Comparison of ENCODE assay signal across 24 cellular contexts in genomic region chr11:17293308-17293707, GRCh38. TPM values are rescaled to one million over a fixed set of nuclear protein-coding genes. Genes with fewer than 3 reads are reported as not detected.
DNase-seq lines count a peak whose midpoint lies in the region; ATAC-seq and TF ChIP-seq lines count a peak whose summit lies in the region.
"Had no signal": no experiment of that assay in that cellular context is flagged by ENCODE, and none has a peak within 500 bp of the region (broad histone marks: within the 10 kb centered on the region; RNA-seq: fewer than 3 reads in every experiment).

No MANE protein-coding gene starts in this region.

- no peaks in the 10 kb centered on the region for H3K27me3 ChIP-seq in CD4-positive, alpha-beta T cell (ENCODE audit: control insufficient read depth, insufficient read depth, low read length)
- H3K27me3 ChIP-seq in IMR-90 (ENCODE audit: control insufficient read depth, insufficient read depth, low read length): no peaks in the 10 kb centered on the region
- H3K27me3 ChIP-seq: BLaER1, dorsolateral prefrontal cortex, neural progenitor cell had no signal

- H4K5ac ChIP-seq in IMR-90 (ENCODE audit: low read depth, low read length): peak overlapping the region; percentile 57; the same call in 1 of the 2 replicates

- no peak for TF ChIP-seq CTCF in CD4-positive, alpha-beta T cell (IDR thresholded peaks at IDR 0.05)
- no peak for TF ChIP-seq CTCF in IMR-90 (conservative IDR thresholded peaks at IDR 0.05; ENCODE audit: low read depth, low read length)

- peak overlapping the region; percentile 29; the same call in 1 of the 2 replicates for H3K4me2 ChIP-seq in IMR-90 (ENCODE audit: low read depth, low read length)
- H3K4me2 ChIP-seq: BLaER1, neural progenitor cell, SK-N-SH had no signal

- H2AK9ac ChIP-seq in IMR-90 (replicated peaks; ENCODE audit: low read depth, low read length, poor library complexity): no peak overlapping the region

- in situ Hi-C loops in IMR-90 (cut with MboI; ENCODE audit: low sequenced_read_pairs): no loop called here

- no peak overlapping the region for H3K23ac ChIP-seq in IMR-90 (ENCODE audit: low read depth, low read length)

- no peaks in the 10 kb centered on the region; the same call in 1 of the 2 replicates for H3K36me3 ChIP-seq in IMR-90 (ENCODE audit: control insufficient read depth, insufficient read depth, low read length)

- peaks cover 3% of the 10 kb centered on the region for H3K4me1 ChIP-seq in IMR-90 (ENCODE audit: control insufficient read depth, insufficient read depth, low read length)
- H3K4me1 ChIP-seq: BLaER1, neural progenitor cell had no signal

- H3K27ac ChIP-seq in CD4-positive, alpha-beta T cell (ENCODE audit: low read depth, low read length): no peak overlapping the region
- no peak overlapping the region for H3K27ac ChIP-seq in IMR-90 (ENCODE audit: insufficient read depth, low read length)
- H3K27ac ChIP-seq: BLaER1, dorsolateral prefrontal cortex, neural progenitor cell, RWPE1, WERI-Rb-1 had no signal

- peak overlapping the region; percentile 12 for H3K27ac Mint-ChIP-seq in CD4-positive, alpha-beta T cell
- H3K27ac Mint-ChIP-seq: activated CD4-positive, alpha-beta T cell treated with anti-CD3 and anti-CD28 coated beads, Interleukin-2, amount 10 ng/mL, durations not matched to agents 7 days and 5 days; activated CD8-positive, alpha-beta memory T cell treated with anti-CD3 and anti-CD28 coated beads, Interleukin-2, amount 10 ng/mL, durations not matched to agents 7 days and 5 days; neural progenitor cell had no signal

- WGBS in IMR-90 (ENCODE audit: extremely low coverage in 2 of 2, insufficient read length in 1 of 2), 2 experiments: no CpG with 5 or more reads among the region's 1 CpG

- no peak overlapping the region for H3K4ac ChIP-seq in IMR-90 (ENCODE audit: low read depth, low read length)

- no peak overlapping the region for H2BK20ac ChIP-seq in IMR-90 (ENCODE audit: low read depth, low read length)

- DNase-seq in CD4-positive, alpha-beta T cell: no peak
- DNase-seq in IMR-90 (peak; percentile 15), OCI-M1 (lab: John Stamatoyannopoulos, UW) (peak; percentile 64), myocyte (ENCODE audit: low read depth) (peak; percentile 3), occipital lobe (lab: John Stamatoyannopoulos, UW) (no peak), NCI-H2171 treated with DMSO at 0.1 percent for 48 hours (lab: John Stamatoyannopoulos, UW) (no peak), inferior parietal cortex (ENCODE audit: extremely low spot score) (no peak), HPDE6-E6E7 (ENCODE audit: extremely low spot score) (no peak)
- DNase-seq: activated CD4-positive, alpha-beta T cell treated with anti-CD3 and anti-CD28 coated beads, Interleukin-2, amount 10 ng/mL, durations not matched to agents 7 days and 5 days; activated CD8-positive, alpha-beta memory T cell treated with anti-CD3 and anti-CD28 coated beads, Interleukin-2, amount 10 ng/mL, durations not matched to agents 7 days and 5 days; dorsolateral prefrontal cortex; mucosa of descending colon; NCI-H187; NCI-H526 treated with DMSO at 0.1 percent for 48 hours; SK-N-SH; stimulated activated CD8-positive, alpha-beta memory T cell treated with anti-CD3 and anti-CD28 coated beads, Interleukin-4, amount 100 ng/mL, for 48 hours; substantia nigra; WERI-Rb-1 had no signal

- no peak overlapping the region for H4K91ac ChIP-seq in IMR-90 (ENCODE audit: insufficient read depth, low read depth, low read length)

- H3K4me3 ChIP-seq in IMR-90 (ENCODE audit: insufficient read depth, low read depth, low read length): no peak overlapping the region
- H3K4me3 ChIP-seq: BLaER1, dorsolateral prefrontal cortex, lung, mucosa of descending colon, neural progenitor cell had no signal

- no peaks in the 10 kb centered on the region for H3K27me3 Mint-ChIP-seq in CD4-positive, alpha-beta T cell
- H3K27me3 Mint-ChIP-seq: activated CD4-positive, alpha-beta T cell treated with anti-CD3 and anti-CD28 coated beads, Interleukin-2, amount 10 ng/mL, durations not matched to agents 7 days and 5 days; activated CD8-positive, alpha-beta memory T cell treated with anti-CD3 and anti-CD28 coated beads, Interleukin-2, amount 10 ng/mL, durations not matched to agents 7 days and 5 days; central memory CD8-positive, alpha-beta T cell had no signal

- dilution Hi-C loops in IMR-90 (cut with HindIII; ENCODE audit: low sequenced_read_pairs, unreplicated experiment): no loop called here

- CTCF ChIA-PET in CD4-positive, alpha-beta T cell (lab: Charles Lee): interaction anchor here (0.7 to 1.0 kb wide), 2 partner anchors 14 to 18 kb away, joined by 3 to 5 read pairs; no protein-coding TSS in a partner anchor
- CTCF ChIA-PET in IMR-90 (lab: Yijun Ruan, JAX): interaction anchor here (0.7 kb wide), 1 partner anchor 48 kb away, joined by 3 read pairs; no protein-coding TSS in a partner anchor

- POLR2A ChIA-PET in CD4-positive, alpha-beta T cell (lab: Charles Lee): no interaction called here
- POLR2A ChIA-PET in IMR-90 (lab: Charles Lee; ENCODE audit: unreplicated experiment): no interaction called here

- H3K56ac ChIP-seq in IMR-90 (ENCODE audit: extremely low read depth, insufficient read depth, low read length): no peak overlapping the region

- H3K14ac ChIP-seq in IMR-90 (replicated peaks; ENCODE audit: low read depth, low read length): no peak overlapping the region

- BruUV-seq in IMR-90 (replicated peaks; lab: Mats Ljungman, UMichigan): no TSS peak

- peaks cover 2% of the 10 kb centered on the region for H3K9me1 ChIP-seq in IMR-90 (ENCODE audit: insufficient read depth, low read length)

- TF ChIP-seq RAD21 in IMR-90 (IDR thresholded peaks at IDR 0.05; ENCODE audit: low read length): no peak

- no peak for TF ChIP-seq POLR2A in IMR-90 (IDR thresholded peaks at IDR 0.05; ENCODE audit: low read depth, low read length)

- peaks cover 74% of the 10 kb centered on the region for H3K36me3 Mint-ChIP-seq in CD4-positive, alpha-beta T cell (ENCODE audit: low read depth)

- no peaks in the 10 kb centered on the region for H3K9me3 ChIP-seq in CD4-positive, alpha-beta T cell (ENCODE audit: control insufficient read depth, low read length)
- no peaks in the 10 kb centered on the region for H3K9me3 ChIP-seq in IMR-90 (ENCODE audit: control insufficient read depth, insufficient read depth, low read length)
- H3K9me3 ChIP-seq: BLaER1, mucosa of descending colon, SK-N-SH had no signal

- no peak overlapping the region for H2BK5ac ChIP-seq in IMR-90 (ENCODE audit: low read depth, low read length, poor library complexity, severe bottlenecking)

- no peak overlapping the region for H4K8ac ChIP-seq in IMR-90 (ENCODE audit: low read depth in 2 of 2, low read length in 2 of 2)

- ATAC-seq in CD4-positive, alpha-beta T cell (ENCODE audit: poor library complexity): no peak
- ATAC-seq in IMR-90 (ENCODE audit: low read depth): no peak
- ATAC-seq: mucosa of descending colon had no signal

- intact Hi-C loops in CD4-positive, alpha-beta T cell (cut with DNase I, micrococcal nuclease): no loop called here
- intact Hi-C loops in IMR-90 (cut with micrococcal nuclease): no loop called here

- no peak overlapping the region for H2BK120ac ChIP-seq in IMR-90 (ENCODE audit: low read depth, low read length)

- H4K20me1 ChIP-seq in IMR-90 (ENCODE audit: insufficient read depth, low read length): no peaks in the 10 kb centered on the region
- H4K20me1 ChIP-seq: BLaER1 had no signal

- no peak overlapping the region for H2AK5ac ChIP-seq in IMR-90 (ENCODE audit: low read depth, low read length)

- no peaks in the 10 kb centered on the region for H3K79me1 ChIP-seq in IMR-90 (ENCODE audit: low read depth in 1 of 2, low read length in 2 of 2)

- no peak overlapping the region for H2AFZ ChIP-seq in IMR-90 (replicated peaks; ENCODE audit: low read length, poor library complexity)
- H2AFZ ChIP-seq: neural progenitor cell had no signal

- H3K4me1 Mint-ChIP-seq in CD4-positive, alpha-beta T cell (ENCODE audit: low read depth): peaks cover 49% of the 10 kb centered on the region
- H3K4me1 Mint-ChIP-seq: neural progenitor cell had no signal

- H3K4me3 Mint-ChIP-seq in CD4-positive, alpha-beta T cell: no peak overlapping the region
- H3K4me3 Mint-ChIP-seq: activated CD4-positive, alpha-beta T cell treated with anti-CD3 and anti-CD28 coated beads, Interleukin-2, amount 10 ng/mL, durations not matched to agents 7 days and 5 days; activated CD8-positive, alpha-beta memory T cell treated with anti-CD3 and anti-CD28 coated beads, Interleukin-2, amount 10 ng/mL, durations not matched to agents 7 days and 5 days; central memory CD8-positive, alpha-beta T cell; neural progenitor cell had no signal

- no peak overlapping the region for H3K9ac ChIP-seq in IMR-90 (ENCODE audit: low read depth, low read length)
- H3K9ac ChIP-seq: BLaER1, neural progenitor cell, SK-N-SH had no signal

- H2BK15ac ChIP-seq in IMR-90 (ENCODE audit: low read depth, low read length): no peak overlapping the region

- no peak overlapping the region for H3K18ac ChIP-seq in IMR-90 (ENCODE audit: low read depth, low read length)

- H3K9me3 Mint-ChIP-seq in CD4-positive, alpha-beta T cell: no peaks in the 10 kb centered on the region
- H3K9me3 Mint-ChIP-seq: activated CD4-positive, alpha-beta T cell treated with anti-CD3 and anti-CD28 coated beads, Interleukin-2, amount 10 ng/mL, durations not matched to agents 7 days and 5 days; activated naive CD4-positive, alpha-beta T cell treated with anti-CD3 and anti-CD28 coated beads, Interleukin-2, amount 50 U/mL, for 72 hours; central memory CD8-positive, alpha-beta T cell; neural progenitor cell had no signal

TF ChIP-seq in IMR-90, 13 proteins besides CTCF, POLR2A, EP300 and RAD21 (continues in another document):
- TF ChIP-seq NFE2L2 (IDR thresholded peaks at IDR 0.05; ENCODE audit: low read depth, low read length) (peak; percentile 39; the same call in 1 of the 2 replicates), MXI1 (IDR thresholded peaks at IDR 0.05; ENCODE audit: borderline replicate concordance, low read depth, low read length) (no peak), FOS (IDR thresholded peaks at IDR 0.05; ENCODE audit: low read depth, low read length) (no peak), BHLHE40 (IDR thresholded peaks at IDR 0.05; ENCODE audit: low read depth, low read length) (no peak)

RNA-seq across cellular contexts. Expression of gene NUCB2, which starts 16.8 kb away (rescaled TPM):
- 10 to 100 TPM; 65.2 to 73.0 TPM for total RNA-seq in CD4-positive, alpha-beta T cell
- 52.7 and 83.0 TPM in 2 replicates for total RNA-seq in IMR-90 (2012; rRNA removed)
- 54.9 and 55.4 TPM in 2 replicates for polyA plus RNA-seq in IMR-90 (2012; rRNA removed)
- polyA plus RNA-seq in IMR-90 (2012; cell fraction: cytosol; rRNA removed): 12.9 and 14.7 TPM in 2 replicates
- polyA plus RNA-seq in IMR-90 (2012; cell fraction: nucleus; rRNA removed; ENCODE audit: low replicate concordance): 2.4 and 14.4 TPM in 2 replicates
- 92.8 and 99.0 TPM in 2 replicates for total RNA-seq in myocyte
- polyA plus RNA-seq in myocyte (2012): 45.1 TPM
- total RNA-seq in occipital lobe: 69.7 TPM

RNA-seq across cellular contexts. Expression of gene NCR3LG1, which starts 58.3 kb away (rescaled TPM):
- total RNA-seq in CD4-positive, alpha-beta T cell: 1 to 10 TPM; 2.2 to 2.4 TPM
- 3.9 and 4.1 TPM in 2 replicates for total RNA-seq in IMR-90 (2012; rRNA removed)
- polyA plus RNA-seq in IMR-90 (2012; rRNA removed): 1.5 and 1.7 TPM in 2 replicates
- 0.27 and 0.52 TPM in 2 replicates for polyA plus RNA-seq in IMR-90 (2012; cell fraction: cytosol; rRNA removed)
- 1.6 and 8.6 TPM in 2 replicates for polyA plus RNA-seq in IMR-90 (2012; cell fraction: nucleus; rRNA removed; ENCODE audit: low replicate concordance)
- total RNA-seq in myocyte: 2.0 and 3.7 TPM in 2 replicates
- 1.4 TPM for polyA plus RNA-seq in myocyte (2012)
- 12.0 TPM for total RNA-seq in occipital lobe

Comparison
In these comparisons a context has a peak if more than half of its experiments do, and no peak if none do; other contexts are left out.
1. DNase-seq: peak in IMR-90 (single experiment), OCI-M1 (single experiment) and myocyte (single experiment); none in CD4-positive, alpha-beta T cell (0 of 10), occipital lobe (single experiment), NCI-H2171 treated with DMSO at 0.1 percent for 48 hours (single experiment), inferior parietal cortex (single experiment) and HPDE6-E6E7 (single experiment).